13 cellular contexts compared by ENCODE assay signal in genomic region chr12:13173012-13173441, GRCh38. TPM values are rescaled to one million over a fixed set of nuclear protein-coding genes. Genes with fewer than 3 reads are reported as not detected.
A peak's percentile ranks its signal among the peaks of the same experiment; 100 is the strongest.
DNase-seq lines count a peak whose midpoint lies in the region; ATAC-seq, FAIRE-seq and TF ChIP-seq lines count a peak whose summit lies in the region.
"Had no signal": no experiment of that assay in that cellular context is flagged by ENCODE, and none has a peak within 500 bp of the region (broad histone marks: within the 10 kb centered on the region; RNA-seq: fewer than 3 reads in every experiment).

No MANE protein-coding gene starts in this region.

- H4K20me1 ChIP-seq in H1 (replicated peaks in 1 of 2; ENCODE audit: control insufficient read depth in 1 of 2, insufficient read depth in 2 of 2, low read length in 2 of 2) = no peaks in the 10 kb centered on the region

- H3K4me2 ChIP-seq in H1 (ENCODE audit: insufficient read depth in 1 of 2, low read depth in 2 of 2, low read length in 2 of 2) = peak overlapping the region in 1 of 2 experiments; percentile 13; a peak in 1 of 4 replicates

- whole genome bisulfite sequencing in H1 (ENCODE audit: extremely low coverage in 1 of 2, insufficient coverage in 1 of 2, insufficient read length in 1 of 2, insufficient replicate concordance in 2 of 2, low coverage in 1 of 2, low lambda C conversion rate in 2 of 2, missing lambda C conversion rate in 1 of 2), 2 experiments = 90% methylated on average over 5 of the region's 5 CpGs; no CpG with 5 or more reads in 1 of the 2 experiments

- no peak overlapping the region for H4K91ac ChIP-seq in H1 (replicated peaks; ENCODE audit: insufficient read length, low read length)

- no peak overlapping the region for H3K9ac ChIP-seq in H1 (replicated peaks in 1 of 4; ENCODE audit: extremely low read depth in 1 of 4, low read depth in 3 of 4, low read length in 3 of 4)

- peak overlapping the region; percentile 17; the same call in 1 of the 2 replicates for H2AFZ ChIP-seq in H1 (ENCODE audit: low read length)

- H3K9me3 Mint-ChIP-seq in stimulated activated naive CD8-positive, alpha-beta T cell treated with anti-CD3 and anti-CD28 coated beads, Interleukin-15, Interleukin-2, amounts not matched to agents 100 ng/mL and 50 ng/mL, for 24 hours = no peaks in the 10 kb centered on the region
- peaks cover under 1% of the 10 kb centered on the region in 2 donors for H3K9me3 Mint-ChIP-seq in stimulated activated naive CD8-positive, alpha-beta T cell treated with anti-CD3 and anti-CD28 coated beads, Interleukin-15, amount 100 ng/mL, for 72 hours
- H3K9me3 Mint-ChIP-seq in mesothelial cell of epicardium = peaks cover 2% of the 10 kb centered on the region
- no peaks in the 10 kb centered on the region for H3K9me3 Mint-ChIP-seq in activated CD8-positive, alpha-beta T cell treated with anti-CD3 and anti-CD28 coated beads, Interleukin-2, amount 10 ng/mL, durations not matched to agents 7 days and 5 days (ENCODE audit: insufficient read depth)

- 0 out of 2 replicates have a peak overlapping the region, but pooled peaks have one; percentile 16 for H2BK20ac ChIP-seq in H1 (ENCODE audit: low read length)

- no peak overlapping the region for H3K56ac ChIP-seq in H1 (replicated peaks; ENCODE audit: insufficient read length, low read depth, low read length)

- no peak overlapping the region for H2BK120ac ChIP-seq in H1 (replicated peaks; ENCODE audit: low read depth, low read length)

- no peaks in the 10 kb centered on the region for H3K79me2 ChIP-seq in H1 (ENCODE audit: control insufficient read depth in 1 of 2, insufficient read depth in 2 of 2, low read length in 2 of 2)

- no peaks in the 10 kb centered on the region for H3K36me3 ChIP-seq in H1 (ENCODE audit: control insufficient read depth in 2 of 4, insufficient read depth in 4 of 4, low read length in 3 of 4)
- H3K36me3 ChIP-seq: HAP-1 had no signal

- FAIRE-seq in H1 (lab: Jason Lieb, UNC) = no peak
- FAIRE-seq: HTR-8/SVneo had no signal

- no peak overlapping the region for H4K5ac ChIP-seq in H1 (ENCODE audit: insufficient read length, low read depth, low read length)

- H3K4me3 ChIP-seq in H1 (ENCODE audit: extremely low read depth in 1 of 4, insufficient read depth in 2 of 4, low read depth in 3 of 4, low read length in 4 of 4) = no peak overlapping the region
- H3K4me3 ChIP-seq: HAP-1 had no signal

- H3K79me1 ChIP-seq in H1 (ENCODE audit: low read depth, low read length) = no peaks in the 10 kb centered on the region

- H3K4ac ChIP-seq in H1 (replicated peaks; ENCODE audit: insufficient read length, low read depth, low read length) = no peak overlapping the region

- no peaks in the 10 kb centered on the region for H3K9me3 ChIP-seq in H1 (ENCODE audit: insufficient read depth in 2 of 2, low read depth in 1 of 2, low read length in 1 of 2)
- H3K9me3 ChIP-seq: HAP-1 had no signal

- no peak for TF ChIP-seq EP300 in H1 (IDR thresholded peaks at IDR 0.05; ENCODE audit: borderline replicate concordance in 1 of 2, low read depth in 2 of 2, low read length in 2 of 2)

- no peaks in the 10 kb centered on the region; a peak in 1 of 7 replicates for H3K27me3 ChIP-seq in H1 (replicated peaks in 1 of 4; ENCODE audit: control insufficient read depth in 3 of 4, extremely low read depth in 1 of 4, insufficient read depth in 3 of 4, low read length in 3 of 4)

- H3K4me1 ChIP-seq in H1 (replicated peaks in 1 of 4; ENCODE audit: control insufficient read depth in 3 of 4, insufficient read depth in 4 of 4, low read length in 3 of 4) = peaks cover 4 to 16% (median 13%) of the 10 kb centered on the region in 4 experiments
- H3K4me1 ChIP-seq: HAP-1 had no signal

- CTCF ChIA-PET in H1 (lab: Charles Lee; ENCODE audit: partially characterized antibody) = interaction anchor here (0.9 to 2.2 kb wide), 9 partner anchors 9 to 197 kb away, joined by 3 to 6 read pairs (median 3); partner anchors contain the start of gene GSG1
- CTCF ChIA-PET in activated CD8-positive, alpha-beta T cell treated with anti-CD3 and anti-CD28 coated beads, Interleukin-2, amount 10 ng/mL, durations not matched to agents 7 days and 5 days (lab: Charles Lee) = interaction anchor here (0.6 to 1.4 kb wide), 3 partner anchors 38 to 545 kb away, joined by 3 read pairs; no protein-coding TSS in a partner anchor

- no peak for TF ChIP-seq POLR2A in H1 (IDR thresholded peaks at IDR 0.05; ENCODE audit: control extremely low read depth in 1 of 2, low read depth in 2 of 2, low read length in 2 of 2)

- H2BK15ac ChIP-seq in H1 (ENCODE audit: low read length) = no peak overlapping the region

- H3K14ac ChIP-seq in H1 (ENCODE audit: insufficient read length) = no peak overlapping the region

- POLR2A ChIA-PET in H1 (lab: Charles Lee; ENCODE audit: partially characterized antibody) = interaction anchor here (1.4 kb wide), 1 partner anchor 57 kb away, joined by 3 read pairs; no protein-coding TSS in a partner anchor
- POLR2A ChIA-PET in activated CD8-positive, alpha-beta T cell treated with anti-CD3 and anti-CD28 coated beads, Interleukin-2, amount 10 ng/mL, durations not matched to agents 7 days and 5 days (lab: Charles Lee) = no interaction called here

- H3K27me3 Mint-ChIP-seq in stimulated activated naive CD8-positive, alpha-beta T cell treated with anti-CD3 and anti-CD28 coated beads, Interleukin-15, Interleukin-2, amounts not matched to agents 100 ng/mL and 50 ng/mL, for 24 hours = peaks cover 13% of the 10 kb centered on the region
- peaks cover 18% of the 10 kb centered on the region for H3K27me3 Mint-ChIP-seq in stimulated activated naive CD8-positive, alpha-beta T cell treated with anti-CD3 and anti-CD28 coated beads, Interleukin-15, amount 100 ng/mL, for 72 hours
- H3K27me3 Mint-ChIP-seq in mesothelial cell of epicardium (ENCODE audit: low read depth) = no peaks in the 10 kb centered on the region
- H3K27me3 Mint-ChIP-seq in activated CD8-positive, alpha-beta T cell treated with anti-CD3 and anti-CD28 coated beads, Interleukin-2, amount 10 ng/mL, durations not matched to agents 7 days and 5 days (ENCODE audit: low read depth) = peaks cover 47% of the 10 kb centered on the region

- no peak overlapping the region for H3K27ac ChIP-seq in H1 (ENCODE audit: low read depth, low read length)

- H3K23me2 ChIP-seq in H1 (ENCODE audit: low read depth, low read length) = no peaks in the 10 kb centered on the region

- H2BK5ac ChIP-seq in H1 (ENCODE audit: low read depth, low read length) = no peak overlapping the region

- no peak for TF ChIP-seq RAD21 in H1 (IDR thresholded peaks at IDR 0.05 in 1 of 2, conservative IDR thresholded peaks at IDR 0.05 in 1 of 2; ENCODE audit: low read depth in 2 of 2, low read length in 2 of 2)

- no peak overlapping the region for H3K23ac ChIP-seq in H1 (ENCODE audit: insufficient read length)

- H3K4me3 Mint-ChIP-seq in stimulated activated naive CD8-positive, alpha-beta T cell treated with anti-CD3 and anti-CD28 coated beads, Interleukin-15, Interleukin-2, amounts not matched to agents 100 ng/mL and 50 ng/mL, for 24 hours = no peak overlapping the region
- H3K4me3 Mint-ChIP-seq in stimulated activated naive CD8-positive, alpha-beta T cell treated with anti-CD3 and anti-CD28 coated beads, Interleukin-15, amount 100 ng/mL, for 72 hours = no peak overlapping the region
- peak overlapping the region; percentile 12 for H3K4me3 Mint-ChIP-seq in mesothelial cell of epicardium
- no peak overlapping the region for H3K4me3 Mint-ChIP-seq in activated CD8-positive, alpha-beta T cell treated with anti-CD3 and anti-CD28 coated beads, Interleukin-2, amount 10 ng/mL, durations not matched to agents 7 days and 5 days
- H3K4me3 Mint-ChIP-seq: activated CD4-positive, alpha-beta T cell treated with anti-CD3 and anti-CD28 coated beads, Interleukin-2, amount 10 ng/mL, durations not matched to agents 7 days and 5 days had no signal

- DNase-seq in stimulated activated naive CD8-positive, alpha-beta T cell treated with anti-CD3 and anti-CD28 coated beads, Interleukin-15, amount 100 ng/mL, for 72 hours = no peak
- no peak for DNase-seq in H1 (ENCODE audit: low read depth in 1 of 2, low spot score in 2 of 2)
- DNase-seq in mesothelial cell of epicardium (ENCODE audit: low spot score in 2 of 2, unreplicated experiment in 2 of 2) = no peak
- DNase-seq in NCI-H1436 (lab: John Stamatoyannopoulos, UW) = no peak
- DNase-seq in HPDE6-E6E7 (ENCODE audit: extremely low spot score) = no peak
- no peak for DNase-seq in activated CD8-positive, alpha-beta T cell treated with anti-CD3 and anti-CD28 coated beads, Interleukin-2, amount 10 ng/mL, durations not matched to agents 7 days and 5 days
- DNase-seq: AML-193, NCI-H774 had no signal

- no peak overlapping the region for H3K18ac ChIP-seq in H1 (ENCODE audit: extremely low read depth, low read length)

- TF ChIP-seq CTCF in H1 (IDR thresholded peaks at IDR 0.05; ENCODE audit: control extremely low read depth in 1 of 3, insufficient read depth in 1 of 3, low read depth in 1 of 3, low read length in 3 of 3) = no peak
- no peak for TF ChIP-seq CTCF in mesothelial cell of epicardium (IDR thresholded peaks at IDR 0.05; ENCODE audit: unreplicated experiment)

- peak overlapping the region; percentile 1 for H3K27ac Mint-ChIP-seq in stimulated activated naive CD8-positive, alpha-beta T cell treated with anti-CD3 and anti-CD28 coated beads, Interleukin-15, Interleukin-2, amounts not matched to agents 100 ng/mL and 50 ng/mL, for 24 hours
- no peak overlapping the region for H3K27ac Mint-ChIP-seq in stimulated activated naive CD8-positive, alpha-beta T cell treated with anti-CD3 and anti-CD28 coated beads, Interleukin-15, amount 100 ng/mL, for 72 hours
- peak overlapping the region; percentile 96 for H3K27ac Mint-ChIP-seq in mesothelial cell of epicardium
- H3K27ac Mint-ChIP-seq in activated CD8-positive, alpha-beta T cell treated with anti-CD3 and anti-CD28 coated beads, Interleukin-2, amount 10 ng/mL, durations not matched to agents 7 days and 5 days = no peak overlapping the region

- no peak for ATAC-seq in stimulated activated naive CD8-positive, alpha-beta T cell treated with anti-CD3 and anti-CD28 coated beads, Interleukin-15, amount 100 ng/mL, for 72 hours
- ATAC-seq in activated CD8-positive, alpha-beta T cell treated with anti-CD3 and anti-CD28 coated beads, Interleukin-2, amount 10 ng/mL, durations not matched to agents 7 days and 5 days = no peak
- no peak for ATAC-seq in HG02970 (IDR thresholded peaks at IDR 0.05; ENCODE audit: low FRiP score, unreplicated experiment)

- H4K8ac ChIP-seq in H1 (ENCODE audit: extremely low read depth, insufficient read depth, low read length) = no peak overlapping the region

- no peaks in the 10 kb centered on the region for H3K36me3 Mint-ChIP-seq in stimulated activated naive CD8-positive, alpha-beta T cell treated with anti-CD3 and anti-CD28 coated beads, Interleukin-15, Interleukin-2, amounts not matched to agents 100 ng/mL and 50 ng/mL, for 24 hours (ENCODE audit: low read depth)
- H3K36me3 Mint-ChIP-seq in mesothelial cell of epicardium = no peaks in the 10 kb centered on the region
- H3K36me3 Mint-ChIP-seq in activated CD8-positive, alpha-beta T cell treated with anti-CD3 and anti-CD28 coated beads, Interleukin-2, amount 10 ng/mL, durations not matched to agents 7 days and 5 days (ENCODE audit: low read depth) = peaks cover 1% of the 10 kb centered on the region

- H2BK12ac ChIP-seq in H1 (ENCODE audit: low read depth, low read length) = peak overlapping the region; percentile 30; the same call in 1 of the 2 replicates

- H2AK5ac ChIP-seq in H1 (ENCODE audit: low read depth, low read length) = no peak overlapping the region

- H3K4me1 Mint-ChIP-seq in stimulated activated naive CD8-positive, alpha-beta T cell treated with anti-CD3 and anti-CD28 coated beads, Interleukin-15, Interleukin-2, amounts not matched to agents 100 ng/mL and 50 ng/mL, for 24 hours (ENCODE audit: low read depth) = peaks cover 25% of the 10 kb centered on the region
- H3K4me1 Mint-ChIP-seq in stimulated activated naive CD8-positive, alpha-beta T cell treated with anti-CD3 and anti-CD28 coated beads, Interleukin-15, amount 100 ng/mL, for 72 hours = peaks cover 21% of the 10 kb centered on the region
- H3K4me1 Mint-ChIP-seq in mesothelial cell of epicardium = peaks cover 73% of the 10 kb centered on the region
- peaks cover 34% of the 10 kb centered on the region for H3K4me1 Mint-ChIP-seq in activated CD8-positive, alpha-beta T cell treated with anti-CD3 and anti-CD28 coated beads, Interleukin-2, amount 10 ng/mL, durations not matched to agents 7 days and 5 days (ENCODE audit: low read depth)

RNA-seq across cellular contexts. Expression of gene EMP1, which starts 23.5 kb away (rescaled TPM):
- total RNA-seq in H1 (2021; fragmentation: NEBNext Ultra II Directional; extraction: Animal tissue kit (Norgen Biotek cat#: 25700)) = 0.57 and 0.65 TPM in 2 replicates
- 0.17 and 0.53 TPM in 2 replicates for polyA plus RNA-seq in H1 (2011; rRNA removed)
- polyA plus RNA-seq in H1 (2011; cell fraction: cytosol; rRNA removed) = 0.21 TPM
- 0.94 TPM for polyA plus RNA-seq in H1 (2011; cell fraction: nucleus; rRNA removed)
- polyA plus RNA-seq in H1 (2012, experiment 1 of 2) = 0.25 to 0.76 TPM (median 0.59 TPM) in 4 replicates
- polyA plus RNA-seq in H1 (2012, experiment 2 of 2) = 0.03 TPM
- 0.24 TPM for polyA plus RNA-seq in H1 (2013, experiment 1 of 2)
- polyA plus RNA-seq in H1 (2013, experiment 2 of 2) = 0.46 TPM
- polyA minus RNA-seq in H1 (2011; rRNA and poly(A)+ RNA removed) = 1.3 and 1.4 TPM in 2 replicates
- 3.7 TPM for polyA minus RNA-seq in H1 (2011; cell fraction: cytosol; rRNA and poly(A)+ RNA removed)
- 0.50 TPM for polyA minus RNA-seq in H1 (2011; cell fraction: nucleus; rRNA and poly(A)+ RNA removed)
- total RNA-seq in mesothelial cell of epicardium = 16.3 to 19.0 TPM (median 16.5 TPM) in 3 replicates
- 1 to 10 TPM; 4.4 to 7.6 TPM for total RNA-seq in activated CD8-positive, alpha-beta T cell treated with anti-CD3 and anti-CD28 coated beads, Interleukin-2, amount 10 ng/mL, durations not matched to agents 7 days and 5 days

Comparison
In these comparisons a context has a peak if more than half of its experiments do, and no peak if none do; other contexts are left out.
1. H3K27ac Mint-ChIP-seq: peak in stimulated activated naive CD8-positive, alpha-beta T cell treated with anti-CD3 and anti-CD28 coated beads, Interleukin-15, Interleukin-2, amounts not matched to agents 100 ng/mL and 50 ng/mL, for 24 hours (single experiment) and mesothelial cell of epicardium (single experiment); none in stimulated activated naive CD8-positive, alpha-beta T cell treated with anti-CD3 and anti-CD28 coated beads, Interleukin-15, amount 100 ng/mL, for 72 hours (0 of 2) and activated CD8-positive, alpha-beta T cell treated with anti-CD3 and anti-CD28 coated beads, Interleukin-2, amount 10 ng/mL, durations not matched to agents 7 days and 5 days (single experiment).